Comparison of ENCODE assay signal across 17 cellular contexts in genomic region chr14:77290705-77291104, GRCh38. TPM values are rescaled to one million over a fixed set of nuclear protein-coding genes. Genes with fewer than 3 reads are reported as not detected.
A peak's percentile ranks its signal among the peaks of the same experiment; 100 is the strongest.
DNase-seq lines count a peak whose midpoint lies in the region; ATAC-seq and TF ChIP-seq lines count a peak whose summit lies in the region.
"Had no signal": no experiment of that assay in that cellular context is flagged by ENCODE, and none has a peak within 500 bp of the region (broad histone marks: within the 10 kb centered on the region; RNA-seq: fewer than 3 reads in every experiment).

No MANE protein-coding gene starts in this region.

- no peaks in the 10 kb centered on the region for H4K20me1 ChIP-seq in mammary epithelial cell (ENCODE audit: insufficient read depth, low read length)
- H4K20me1 ChIP-seq in smooth muscle cell (ENCODE audit: low read depth): no peaks in the 10 kb centered on the region

- no TSS peak for BruUV-seq in mammary epithelial cell (replicated peaks; lab: Mats Ljungman, UMichigan)

- TF ChIP-seq CTCF in mammary epithelial cell (conservative IDR thresholded peaks at IDR 0.05 in 1 of 2, IDR thresholded peaks at IDR 0.05 in 1 of 2; ENCODE audit: extremely low read depth in 1 of 2, insufficient read depth in 1 of 2, low read depth in 1 of 2, low read length in 2 of 2) (peak; percentile 4 to 18), breast epithelium (IDR thresholded peaks at IDR 0.05) (no peak), foreskin keratinocyte (conservative IDR thresholded peaks at IDR 0.05) (peak; percentile 21), smooth muscle cell (IDR thresholded peaks at IDR 0.05; ENCODE audit: borderline replicate concordance, insufficient read depth, poor library complexity, severe bottlenecking) (peak; percentile 9)

- H3K4me1 ChIP-seq in mammary epithelial cell (ENCODE audit: insufficient read depth, low read length) (no peaks in the 10 kb centered on the region), breast epithelium (no peaks in the 10 kb centered on the region), foreskin keratinocyte (no peaks in the 10 kb centered on the region), smooth muscle cell (ENCODE audit: low read depth) (no peaks in the 10 kb centered on the region)

- dilution Hi-C loops in mammary epithelial cell (cut with HindIII; ENCODE audit: low sequenced_read_pairs): no loop called here

- H3K36me3 ChIP-seq in mammary epithelial cell (ENCODE audit: insufficient read depth, low read length) (peaks cover 6% of the 10 kb centered on the region), breast epithelium (peaks cover 4% of the 10 kb centered on the region), smooth muscle cell (ENCODE audit: low read depth) (peaks cover 14% of the 10 kb centered on the region)

- intact Hi-C loops in mammary epithelial cell (cut with micrococcal nuclease): no loop called here
- intact Hi-C loops in breast epithelium (cut with DNase I; ENCODE audit: low total_unique reads): no loop called here

- H3K27ac ChIP-seq in mammary epithelial cell (ENCODE audit: insufficient read depth, low read depth, low read length) (no peak overlapping the region), breast epithelium (no peak overlapping the region), foreskin keratinocyte (no peak overlapping the region), smooth muscle cell (ENCODE audit: low read depth) (no peak overlapping the region)

- CTCF ChIA-PET in mammary epithelial cell (lab: Charles Lee; ENCODE audit: low non-redundant PET): interaction anchor here (0.6 kb wide), 1 partner anchor 138 kb away, joined by 4 read pairs; no protein-coding TSS in a partner anchor

- peak; percentile 69 for ATAC-seq in foreskin keratinocyte
- ATAC-seq in HG02840 (IDR thresholded peaks at IDR 0.05; ENCODE audit: low FRiP score, unreplicated experiment): no peak
- ATAC-seq in HG03378 (IDR thresholded peaks at IDR 0.05; ENCODE audit: unreplicated experiment): no peak
- ATAC-seq: activated T-cell treated with anti-CD3 and anti-CD28 coated beads, Interleukin-2, amount 50 U/mL, for 72 hours had no signal

- no peak for TF ChIP-seq POLR2A in breast epithelium (IDR thresholded peaks at IDR 0.05)

- DNase-seq in mammary epithelial cell (peak; percentile 12), breast epithelium (ENCODE audit: low spot score in 2 of 2) (no peak), RKO (ENCODE audit: low spot score) (peak; percentile 37), foreskin keratinocyte (peak in 1 of 2 donors; percentile 48), smooth muscle cell (lab: John Stamatoyannopoulos, UW; ENCODE audit: unreplicated experiment) (no peak), dedifferentiated amniotic fluid mesenchymal stem cell (ENCODE audit: extremely low spot score) (no peak)
- DNase-seq: activated CD4-positive, alpha-beta T cell treated with anti-CD3 and anti-CD28 coated beads, Interleukin-2, amount 10 ng/mL, durations not matched to agents 7 days and 5 days; activated T-cell treated with anti-CD3 and anti-CD28 coated beads, Interleukin-2, amount 50 U/mL, for 72 hours; COR-L47; immature natural killer cell; NCI-H1092 treated with DMSO at 0.1 percent for 48 hours had no signal

- H3K79me2 ChIP-seq in mammary epithelial cell (ENCODE audit: insufficient read depth, low read length) (no peaks in the 10 kb centered on the region), smooth muscle cell (ENCODE audit: low read depth) (no peaks in the 10 kb centered on the region)

- in situ Hi-C loops in mammary epithelial cell (cut with MboI; ENCODE audit: low sequenced_read_pairs in 2 of 2): no loop called here

- H3K4me2 ChIP-seq in mammary epithelial cell (ENCODE audit: insufficient read depth, low read depth, low read length): no peak overlapping the region
- no peak overlapping the region for H3K4me2 ChIP-seq in smooth muscle cell

- H3K4me3 ChIP-seq in mammary epithelial cell (replicated peaks in 1 of 3; ENCODE audit: insufficient read depth in 1 of 3, low read depth in 2 of 3, low read length in 3 of 3) (no peak overlapping the region), breast epithelium (no peak overlapping the region), smooth muscle cell (no peak overlapping the region)

- H2AFZ ChIP-seq in mammary epithelial cell (ENCODE audit: low read depth, low read length) (no peak overlapping the region), smooth muscle cell (ENCODE audit: low read depth) (no peak overlapping the region)

- H3K9me3 ChIP-seq in mammary epithelial cell (replicated peaks; ENCODE audit: insufficient read depth, low read length) (no peaks in the 10 kb centered on the region), breast epithelium (no peaks in the 10 kb centered on the region), smooth muscle cell (replicated peaks; ENCODE audit: low read depth) (no peaks in the 10 kb centered on the region)

- no peaks in the 10 kb centered on the region for H3K27me3 ChIP-seq in mammary epithelial cell (ENCODE audit: insufficient read depth, low read length)
- no peaks in the 10 kb centered on the region for H3K27me3 ChIP-seq in breast epithelium
- no peaks in the 10 kb centered on the region for H3K27me3 ChIP-seq in foreskin keratinocyte
- H3K27me3 ChIP-seq in smooth muscle cell (ENCODE audit: low read depth): no peaks in the 10 kb centered on the region

- H3F3A ChIP-seq in smooth muscle cell (ENCODE audit: low read depth): no peaks in the 10 kb centered on the region

- WGBS in mammary epithelial cell (ENCODE audit: low coverage, missing lambda C conversion rate): 87% methylated on average over 4 of the region's 4 CpGs
- 64% methylated on average over 4 of the region's 4 CpGs for WGBS in smooth muscle cell (ENCODE audit: low lambda C conversion rate)

- H3K9ac ChIP-seq in mammary epithelial cell (ENCODE audit: insufficient read depth, low read length) (no peak overlapping the region), smooth muscle cell (ENCODE audit: low read depth) (no peak overlapping the region)

RNA-seq across cellular contexts. Expression of gene NGB, which starts 19.7 kb away (rescaled TPM):
- total RNA-seq in mammary epithelial cell: under 1 TPM in 1 of 2 donors, not detected in 1; 0.33 TPM
- polyA plus RNA-seq in mammary epithelial cell: 0.16 TPM
- polyA minus RNA-seq in mammary epithelial cell: not detected
- total RNA-seq in breast epithelium: not detected
- total RNA-seq in foreskin keratinocyte: not detected in 2 replicates
- not detected in 2 replicates for polyA plus RNA-seq in foreskin keratinocyte
- not detected in 2 replicates for total RNA-seq in smooth muscle cell
- not detected in 2 replicates for polyA plus RNA-seq in smooth muscle cell
- total RNA-seq: activated CD4-positive, alpha-beta T cell treated with anti-CD3 and anti-CD28 coated beads, Interleukin-2, amount 10 ng/mL, durations not matched to agents 7 days and 5 days; activated T-cell treated with anti-CD3 and anti-CD28 coated beads, Interleukin-2, amount 50 U/mL, for 72 hours; mononuclear cell; NCI-H460; osteocyte; RPMI7951 had no signal
- polyA plus RNA-seq: immature natural killer cell had no signal

RNA-seq across cellular contexts. Expression of gene POMT2, which starts 30.0 kb away (rescaled TPM):
- total RNA-seq in mammary epithelial cell (10 to 100 TPM; 17.0 to 38.4 TPM), breast epithelium (10 to 100 TPM; 16.8 to 30.3 (median 25.2) TPM), foreskin keratinocyte (16.6 and 18.2 TPM in 2 replicates), smooth muscle cell (15.9 and 22.5 TPM in 2 replicates)
- polyA plus RNA-seq in mammary epithelial cell (16.7 TPM), foreskin keratinocyte (14.9 and 18.6 TPM in 2 replicates), smooth muscle cell (39.8 and 52.8 TPM in 2 replicates)
- polyA minus RNA-seq in mammary epithelial cell: 37.1 TPM

RNA-seq across cellular contexts. Expression of gene GSTZ1, which starts 30.1 kb away (rescaled TPM):
- 10 to 100 TPM; 28.1 to 33.0 TPM for total RNA-seq in mammary epithelial cell
- 27.9 TPM for polyA plus RNA-seq in mammary epithelial cell
- polyA minus RNA-seq in mammary epithelial cell: 14.1 TPM
- total RNA-seq in breast epithelium: 10 to 100 TPM; 24.3 to 42.2 (median 32.6) TPM
- total RNA-seq in foreskin keratinocyte: 17.1 and 18.5 TPM in 2 replicates
- 22.1 and 24.8 TPM in 2 replicates for polyA plus RNA-seq in foreskin keratinocyte
- total RNA-seq in smooth muscle cell: 15.1 and 29.1 TPM in 2 replicates
- polyA plus RNA-seq in smooth muscle cell: 17.0 and 26.9 TPM in 2 replicates

Comparison
In these comparisons a context has a peak if more than half of its experiments do, and no peak if none do; other contexts are left out.
1. DNase-seq: peak in mammary epithelial cell (single experiment) and RKO (single experiment); none in breast epithelium (0 of 2), smooth muscle cell (single experiment) and dedifferentiated amniotic fluid mesenchymal stem cell (single experiment).
2. CTCF ChIP-seq: peak in mammary epithelial cell (2 of 2), foreskin keratinocyte (single experiment) and smooth muscle cell (single experiment); none in breast epithelium (0 of 3).